In genomic region chr4:7462509-7462971, GRCh38 we compare ENCODE assay signal across 10 cellular contexts. TPM values are rescaled to one million over a fixed set of nuclear protein-coding genes. Genes with fewer than 3 reads are reported as not detected.
DNase-seq lines count a peak whose midpoint lies in the region; ATAC-seq and TF ChIP-seq lines count a peak whose summit lies in the region.
"Had no signal": no experiment of that assay in that cellular context is flagged by ENCODE, and none has a peak within 500 bp of the region (broad histone marks: within the 10 kb centered on the region; RNA-seq: fewer than 3 reads in every experiment).

No MANE protein-coding gene starts in this region.

- no peak overlapping the region for H3K27ac Mint-ChIP-seq in stimulated activated effector memory CD8-positive, alpha-beta T cell treated with anti-CD3 and anti-CD28 coated beads, Interleukin-12 subunit alpha, Interleukin-12 subunit beta, amount 100 ng/mL, for 72 hours

- H3K79me2 ChIP-seq in HCT116 (ENCODE audit: insufficient read depth, low read length), result no peaks in the 10 kb centered on the region

- CTCF ChIA-PET in HCT116 (lab: Charles Lee), result no interaction called here

- H3K9ac ChIP-seq in HCT116 (ENCODE audit: low read length), result no peak overlapping the region
- peak overlapping the region; percentile 38 for H3K9ac ChIP-seq in NT2/D1 (ENCODE audit: insufficient read length, low read depth)

- BruUV-seq in HCT116 (replicated peaks; lab: Mats Ljungman, UMichigan), result no TSS peak

- H3K4me2 ChIP-seq in HCT116 (ENCODE audit: low read length), result no peak overlapping the region

- H3K4me3 ChIP-seq in HCT116 (replicated peaks in 1 of 2; ENCODE audit: low read depth in 1 of 2, low read length in 2 of 2) (no peak overlapping the region), NT2/D1 (ENCODE audit: insufficient read length, low read depth) (no peak overlapping the region)

- H3K9me3 ChIP-seq in HCT116 (ENCODE audit: control insufficient read depth in 1 of 2, insufficient read depth in 1 of 2, low read depth in 1 of 2, low read length in 2 of 2) (no peaks in the 10 kb centered on the region), NT2/D1 (ENCODE audit: insufficient read depth, low read length) (peaks cover 15% of the 10 kb centered on the region)

- intact Hi-C loops in HCT116 (cut with micrococcal nuclease), result loop anchor here (2.0 kb wide), 1 partner anchor 270 kb away; the partner anchor contains the start of gene SORCS2

- H4K20me1 ChIP-seq in HCT116 (ENCODE audit: insufficient read depth), result no peaks in the 10 kb centered on the region

- H2AFZ ChIP-seq in HCT116 (ENCODE audit: low read depth, low read length, poor library complexity, severe bottlenecking), result no peak overlapping the region

- ATAC-seq in HCT116, result peak; percentile 91
- ATAC-seq in GM19397 (IDR thresholded peaks at IDR 0.05; ENCODE audit: unreplicated experiment), result no peak
- no peak for ATAC-seq in stimulated activated effector memory CD8-positive, alpha-beta T cell treated with anti-CD3 and anti-CD28 coated beads, Interleukin-12 subunit alpha, Interleukin-12 subunit beta, amount 100 ng/mL, for 72 hours

- H3K4me1 ChIP-seq in HCT116 (ENCODE audit: control insufficient read depth in 1 of 2, insufficient read depth in 2 of 2, low read length in 2 of 2), result peaks cover 0 to 6% of the 10 kb centered on the region in 2 experiments; a peak in 1 of 4 replicates
- peaks cover 37% of the 10 kb centered on the region for H3K4me1 ChIP-seq in NT2/D1 (ENCODE audit: insufficient read depth, insufficient read length)

- peak; percentile 23 to 51 (median 27); a peak in 3 of 6 replicates for TF ChIP-seq CTCF in HCT116 (IDR thresholded peaks at IDR 0.05 in 2 of 3, conservative IDR thresholded peaks at IDR 0.05 in 1 of 3; ENCODE audit: borderline replicate concordance in 1 of 3, insufficient read depth in 1 of 3, low read depth in 2 of 3, low read length in 2 of 3)

- no peaks in the 10 kb centered on the region for H3K9me3 Mint-ChIP-seq in stimulated activated effector memory CD8-positive, alpha-beta T cell treated with anti-CD3 and anti-CD28 coated beads, Interleukin-12 subunit alpha, Interleukin-12 subunit beta, amount 100 ng/mL, for 72 hours

- POLR2A ChIA-PET in HCT116 (lab: Charles Lee), result no interaction called here

- RAD21 ChIA-PET in HCT116 (lab: Charles Lee; ENCODE audit: low non-redundant PET in 1 of 2, low total read pairs in 2 of 2, uncharacterized antibody in 2 of 2, unreplicated experiment in 2 of 2), result interaction anchor here in 1 of 2 experiments (0.6 kb wide), 1 partner anchor 169 kb away, joined by 5 read pairs; no protein-coding TSS in a partner anchor

- H3K27ac ChIP-seq in HCT116 (ENCODE audit: low read depth, low read length), result no peak overlapping the region

- H3K4me1 Mint-ChIP-seq in stimulated activated effector memory CD8-positive, alpha-beta T cell treated with anti-CD3 and anti-CD28 coated beads, Interleukin-12 subunit alpha, Interleukin-12 subunit beta, amount 100 ng/mL, for 72 hours, result no peaks in the 10 kb centered on the region

- peak; percentile 74 for TF ChIP-seq RAD21 in HCT116 (IDR thresholded peaks at IDR 0.05; ENCODE audit: low read depth)

- H3K36me3 ChIP-seq in HCT116 (ENCODE audit: control insufficient read depth in 1 of 2, insufficient read depth in 2 of 2, low read length in 2 of 2) (no peaks in the 10 kb centered on the region), NT2/D1 (ENCODE audit: insufficient read depth, insufficient read length, low read length) (no peaks in the 10 kb centered on the region)

- no peaks in the 10 kb centered on the region for H3K27me3 ChIP-seq in HCT116 (ENCODE audit: insufficient read depth, low read length)
- no peaks in the 10 kb centered on the region for H3K27me3 ChIP-seq in NT2/D1 (ENCODE audit: insufficient read depth, insufficient read length)

- no peak overlapping the region for H3K4me3 Mint-ChIP-seq in stimulated activated effector memory CD8-positive, alpha-beta T cell treated with anti-CD3 and anti-CD28 coated beads, Interleukin-12 subunit alpha, Interleukin-12 subunit beta, amount 100 ng/mL, for 72 hours

- no peaks in the 10 kb centered on the region for H3K9me2 ChIP-seq in HCT116 (ENCODE audit: insufficient read depth)

- H3K36me3 Mint-ChIP-seq in stimulated activated effector memory CD8-positive, alpha-beta T cell treated with anti-CD3 and anti-CD28 coated beads, Interleukin-12 subunit alpha, Interleukin-12 subunit beta, amount 100 ng/mL, for 72 hours, result no peaks in the 10 kb centered on the region

- no peak for TF ChIP-seq POLR2A in HCT116 (IDR thresholded peaks at IDR 0.05; ENCODE audit: borderline replicate concordance, extremely low read depth, insufficient read depth, insufficient read length)

- peak; percentile 27 for DNase-seq in HCT116 (ENCODE audit: low read depth, low spot score)
- peak; percentile 56 for DNase-seq in NT2/D1 (ENCODE audit: low read depth, low spot score)
- peak; percentile 39 for DNase-seq in glomerular visceral epithelial cell (ENCODE audit: extremely low spot score)
- DNase-seq in retina, result peak; percentile 57
- DNase-seq in COLO829 (ENCODE audit: low spot score), result no peak
- DNase-seq in GDM1 (lab: John Stamatoyannopoulos, UW), result no peak
- DNase-seq in stimulated activated effector memory CD8-positive, alpha-beta T cell treated with anti-CD3 and anti-CD28 coated beads, Interleukin-12 subunit alpha, Interleukin-12 subunit beta, amount 100 ng/mL, for 72 hours (ENCODE audit: low spot score in 2 of 2), result no peak
- DNase-seq: activated gamma-delta T cell had no signal

TF ChIP-seq in HCT116, 20 proteins besides CTCF, POLR2A, EP300 and RAD21:
- TF ChIP-seq EZH2 (IDR thresholded peaks at IDR 0.05) (no peak), ELF1 (IDR thresholded peaks at IDR 0.05; ENCODE audit: borderline replicate concordance, low read depth) (no peak), SP1 (IDR thresholded peaks at IDR 0.05; ENCODE audit: low read depth) (no peak), YY1 (IDR thresholded peaks at IDR 0.05; ENCODE audit: extremely low read depth, insufficient replicate concordance, low read depth, low read length) (no peak), SIN3A (IDR thresholded peaks at IDR 0.05; ENCODE audit: low read depth) (no peak), EGR1 (IDR thresholded peaks at IDR 0.05; ENCODE audit: low read depth) (no peak), ZFX (IDR thresholded peaks at IDR 0.05) (no peak), ZNF274 (IDR thresholded peaks at IDR 0.05; ENCODE audit: low read depth, low read length) (no peak), FOSL1 (IDR thresholded peaks at IDR 0.05; ENCODE audit: low read depth) (no peak), ATF3 (IDR thresholded peaks at IDR 0.05) (no peak), CBX3 (IDR thresholded peaks at IDR 0.05; ENCODE audit: low read depth) (no peak), REST (IDR thresholded peaks at IDR 0.05; ENCODE audit: low read depth) (no peak), SRF (IDR thresholded peaks at IDR 0.05; ENCODE audit: low read depth) (no peak), POLR2AphosphoS5 (IDR thresholded peaks at IDR 0.05; ENCODE audit: low read depth, low read length) (no peak), CEBPB (IDR thresholded peaks at IDR 0.05; ENCODE audit: low read depth) (no peak), JUND (IDR thresholded peaks at IDR 0.05) (no peak), EZH2phosphoT487 (IDR thresholded peaks at IDR 0.05; ENCODE audit: borderline replicate concordance) (no peak)
- TF ChIP-seq, protein P1, sequence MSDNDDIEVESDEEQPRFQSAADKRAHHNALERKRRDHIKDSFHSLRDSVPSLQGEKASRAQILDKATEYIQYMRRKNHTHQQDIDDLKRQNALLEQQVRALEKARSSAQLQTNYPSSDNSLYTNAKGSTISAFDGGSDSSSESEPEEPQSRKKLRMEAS (IDR thresholded peaks at IDR 0.05), result no peak

RNA-seq across cellular contexts. Expression of gene PSAPL1, which starts 27.8 kb away (rescaled TPM):
- total RNA-seq in HCT116 (2021; ENCODE audit: unreplicated experiment), result 0.05 TPM
- 0.08 TPM in 1 of 2 replicates, not detected in the other for polyA plus RNA-seq in HCT116 (2012)
- total RNA-seq: NCI-H460 had no signal

Comparison
In these comparisons a context has a peak if more than half of its experiments do, and no peak if none do; other contexts are left out.
1. DNase-seq: peak in HCT116 (single experiment), NT2/D1 (single experiment), glomerular visceral epithelial cell (single experiment) and retina (single experiment); none in COLO829 (single experiment), GDM1 (single experiment) and stimulated activated effector memory CD8-positive, alpha-beta T cell treated with anti-CD3 and anti-CD28 coated beads, Interleukin-12 subunit alpha, Interleukin-12 subunit beta, amount 100 ng/mL, for 72 hours (0 of 2).